8 cellular contexts compared by ENCODE assay signal in genomic region chr7:155644178-155644970, GRCh38. TPM values are rescaled to one million over a fixed set of nuclear protein-coding genes. Genes with fewer than 3 reads are reported as not detected.
DNase-seq lines count a peak whose midpoint lies in the region; ATAC-seq, FAIRE-seq and TF ChIP-seq lines count a peak whose summit lies in the region.

A gene with protein sequence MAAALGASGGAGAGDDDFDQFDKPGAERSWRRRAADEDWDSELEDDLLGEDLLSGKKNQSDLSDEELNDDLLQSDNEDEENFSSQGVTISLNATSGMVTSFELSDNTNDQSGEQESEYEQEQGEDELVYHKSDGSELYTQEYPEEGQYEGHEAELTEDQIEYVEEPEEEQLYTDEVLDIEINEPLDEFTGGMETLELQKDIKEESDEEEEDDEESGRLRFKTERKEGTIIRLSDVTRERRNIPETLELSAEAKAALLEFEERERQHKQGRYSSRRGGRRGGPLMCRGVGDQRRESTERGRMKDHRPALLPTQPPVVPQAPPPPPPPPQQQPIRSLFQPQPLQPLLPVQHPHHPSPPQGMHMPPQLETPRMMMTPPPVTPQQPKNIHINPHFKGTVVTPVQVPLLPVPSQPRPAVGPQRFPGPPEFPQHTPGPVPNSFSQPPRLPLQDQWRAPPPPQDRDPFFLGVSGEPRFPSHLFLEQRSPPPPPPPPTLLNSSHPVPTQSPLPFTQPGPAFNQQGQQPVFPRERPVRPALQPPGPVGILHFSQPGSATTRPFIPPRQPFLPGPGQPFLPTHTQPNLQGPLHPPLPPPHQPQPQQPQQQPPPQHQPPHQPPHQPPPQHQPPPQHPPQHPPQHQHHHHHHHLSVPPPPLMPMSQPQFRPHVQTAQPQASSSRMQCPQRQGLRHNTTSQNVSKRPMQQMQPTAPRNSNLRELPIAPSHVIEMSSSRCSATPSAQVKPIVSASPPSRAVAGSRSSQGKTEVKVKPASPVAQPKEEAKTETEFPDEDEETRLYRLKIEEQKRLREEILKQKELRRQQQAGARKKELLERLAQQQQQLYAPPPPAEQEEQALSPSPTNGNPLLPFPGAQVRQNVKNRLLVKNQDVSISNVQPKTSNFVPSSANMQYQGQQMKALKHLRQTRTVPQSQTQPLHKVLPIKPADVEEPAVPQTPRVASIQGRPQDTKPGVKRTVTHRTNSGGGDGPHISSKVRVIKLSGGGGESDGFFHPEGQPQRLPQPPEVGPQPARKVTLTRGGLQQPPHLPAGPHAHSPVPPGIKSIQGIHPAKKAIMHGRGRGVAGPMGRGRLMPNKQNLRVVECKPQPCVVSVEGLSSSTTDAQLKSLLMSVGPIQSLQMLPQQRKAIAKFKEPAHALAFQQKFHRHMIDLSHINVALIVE (plus strand): TSS chr7:155644661. CDS start chr7:155644877, 216 bp downstream.

- H3K4me3 ChIP-seq in BJ (ENCODE audit: low read depth, low read length), result peak within 1 kb of the TSS; percentile 97
- peak within 1 kb of the TSS; percentile 96 for H3K4me3 ChIP-seq in coronary artery

- peak within 1 kb of the TSS; percentile 92 for H3K4me3 Mint-ChIP-seq in activated CD4-positive, alpha-beta T cell treated with anti-CD3 and anti-CD28 coated beads, Interleukin-2, amount 10 ng/mL, durations not matched to agents 24 days and 14 days

- H3K4me1 Mint-ChIP-seq in activated CD4-positive, alpha-beta T cell treated with anti-CD3 and anti-CD28 coated beads, Interleukin-2, amount 10 ng/mL, durations not matched to agents 24 days and 14 days, result peaks cover 34% of the 10 kb centered on the region

- peak within 1 kb of the TSS; percentile 95 to 98 for H3K27ac ChIP-seq in coronary artery

- POLR2A ChIA-PET in BJ (lab: Charles Lee), result interaction anchor here (0.6 to 0.7 kb wide), 2 partner anchors 347 to 654 kb away, joined by 3 to 8 read pairs; no protein-coding TSS in a partner anchor

- H3K27me3 ChIP-seq in BJ (ENCODE audit: control insufficient read depth, insufficient read depth, low read length), result no peaks in the 10 kb centered on the region

- intact Hi-C loops in activated CD4-positive, alpha-beta T cell treated with anti-CD3 and anti-CD28 coated beads, Interleukin-2, amount 10 ng/mL, durations not matched to agents 24 days and 14 days (cut with micrococcal nuclease), result loop anchor here (1.0 to 10.0 kb wide), 7 partner anchors 47 to 1490 kb away; partner anchors contain the start of genes INSIG1, PAXIP1 and UBE3C

- H3K9me3 Mint-ChIP-seq in activated CD4-positive, alpha-beta T cell treated with anti-CD3 and anti-CD28 coated beads, Interleukin-2, amount 10 ng/mL, durations not matched to agents 24 days and 14 days, result peaks cover 13% of the 10 kb centered on the region

- no peaks in the 10 kb centered on the region for H3K27me3 Mint-ChIP-seq in activated CD4-positive, alpha-beta T cell treated with anti-CD3 and anti-CD28 coated beads, Interleukin-2, amount 10 ng/mL, durations not matched to agents 24 days and 14 days

- FAIRE-seq in GM19239 (lab: Jason Lieb, UNC), result peak; percentile 86

- peaks cover 3% of the 10 kb centered on the region for H3K36me3 ChIP-seq in BJ (ENCODE audit: control insufficient read depth, insufficient read depth, low read length)

- peaks cover 69% of the 10 kb centered on the region for H3K36me3 Mint-ChIP-seq in activated CD4-positive, alpha-beta T cell treated with anti-CD3 and anti-CD28 coated beads, Interleukin-2, amount 10 ng/mL, durations not matched to agents 24 days and 14 days (ENCODE audit: low read depth)

- no peak for TF ChIP-seq CTCF in BJ (IDR thresholded peaks at IDR 0.05; ENCODE audit: insufficient read depth, low read depth, low read length)
- no peak for TF ChIP-seq CTCF in coronary artery (IDR thresholded peaks at IDR 0.05)

- DNase-seq in BJ (ENCODE audit: low read depth) (peak; percentile 27), GM19239 (ENCODE audit: insufficient read length, low spot score) (peak; percentile 68), NCI-H524 treated with DMSO at 0.1 percent for 48 hours (lab: John Stamatoyannopoulos, UW) (peak; percentile 13), coronary artery (ENCODE audit: low spot score) (peak; percentile 81), left kidney (ENCODE audit: low read depth, low spot score) (peak; percentile 95)
- peak; percentile 95 for DNase-seq in activated CD4-positive, alpha-beta T cell treated with anti-CD3 and anti-CD28 coated beads, Interleukin-2, amount 10 ng/mL, durations not matched to agents 24 days and 14 days
- peak; percentile 88 for DNase-seq in stimulated activated CD4-positive, alpha-beta T cell treated with anti-CD3 and anti-CD28 coated beads, Interleukin-1b, Interleukin-23, amount 100 ng/mL, for 48 hours

- H3K27ac Mint-ChIP-seq in activated CD4-positive, alpha-beta T cell treated with anti-CD3 and anti-CD28 coated beads, Interleukin-2, amount 10 ng/mL, durations not matched to agents 24 days and 14 days, result peak within 1 kb of the TSS; percentile 97

- CTCF ChIA-PET in BJ (lab: Yijun Ruan, JAX), result interaction anchor here (0.8 to 1.6 kb wide), 2 partner anchors 46 to 95 kb away, joined by 3 to 9 read pairs; no protein-coding TSS in a partner anchor

- peak; percentile 77 for ATAC-seq in HG03442 (IDR thresholded peaks at IDR 0.05; ENCODE audit: unreplicated experiment)

RNA-seq across cellular contexts. Expression of the gene that starts here (rescaled TPM):
- 5.0 and 5.2 TPM in 2 replicates for polyA plus RNA-seq in BJ (2011; rRNA removed)
- polyA minus RNA-seq in BJ (2011; rRNA and poly(A)+ RNA removed), result 12.7 and 14.7 TPM in 2 replicates
- 77.2 and 79.5 TPM in 2 replicates for total RNA-seq in activated CD4-positive, alpha-beta T cell treated with anti-CD3 and anti-CD28 coated beads, Interleukin-2, amount 10 ng/mL, durations not matched to agents 24 days and 14 days

Comparison
In these comparisons a context has a peak if more than half of its experiments do, and no peak if none do; other contexts are left out.
1. Peak in every context shown above with its lines: DNase-seq, ATAC-seq, H3K4me3 ChIP-seq and H3K27ac ChIP-seq.
2. DNase-seq: peak in every context shown above with its lines; median percentile 95 in activated CD4-positive, alpha-beta T cell treated with anti-CD3 and anti-CD28 coated beads, Interleukin-2, amount 10 ng/mL, durations not matched to agents 24 days and 14 days; 95 in left kidney; 88 in stimulated activated CD4-positive, alpha-beta T cell treated with anti-CD3 and anti-CD28 coated beads, Interleukin-1b, Interleukin-23, amount 100 ng/mL, for 48 hours; 81 in coronary artery; 68 in GM19239; 27 in BJ; 13 in NCI-H524 treated with DMSO at 0.1 percent for 48 hours.